15 cellular contexts compared by ENCODE assay signal in the genomic region with DNA sequence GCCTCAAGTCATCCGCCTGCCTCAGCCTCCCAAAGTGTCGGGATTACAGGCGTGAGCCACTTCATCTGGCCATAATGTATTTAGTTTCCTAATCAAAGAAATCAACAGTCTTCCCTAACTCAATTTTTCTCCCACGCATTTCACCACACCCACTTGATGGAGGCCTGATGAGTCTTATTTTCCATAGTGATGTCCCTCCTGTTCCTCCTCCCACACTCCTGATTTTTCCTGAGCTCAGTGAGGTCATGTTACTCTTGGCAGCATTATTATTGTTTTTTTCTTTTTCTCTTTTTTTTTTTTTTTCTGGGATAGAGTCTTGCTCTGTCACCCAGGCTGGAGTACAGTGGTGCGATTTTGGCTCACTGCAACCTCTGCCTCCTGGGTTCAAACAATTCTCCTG. TPM values are rescaled to one million over a fixed set of nuclear protein-coding genes. Genes with fewer than 3 reads are reported as not detected.
A peak's percentile ranks its signal among the peaks of the same experiment; 100 is the strongest.
DNase-seq lines count a peak whose midpoint lies in the region; ATAC-seq and TF ChIP-seq lines count a peak whose summit lies in the region.
"Had no signal": no experiment of that assay in that cellular context is flagged by ENCODE, and none has a peak within 500 bp of the region (broad histone marks: within the 10 kb centered on the region; RNA-seq: fewer than 3 reads in every experiment).

No MANE protein-coding gene starts in this region.

- peaks cover 20 to 91% (median 48%) of the 10 kb centered on the region in 3 donors for H3K36me3 Mint-ChIP-seq in naive thymus-derived CD8-positive, alpha-beta T cell

- H3K4me3 Mint-ChIP-seq in naive thymus-derived CD8-positive, alpha-beta T cell = no peak overlapping the region
- H3K4me3 Mint-ChIP-seq: activated naive CD8-positive, alpha-beta T cell treated with anti-CD3 and anti-CD28 coated beads, Interleukin-2, amount 10 ng/mL, durations not matched to agents 7 days and 5 days; CD8-positive, alpha-beta memory T cell had no signal

- no peaks in the 10 kb centered on the region for H3K9me3 Mint-ChIP-seq in naive thymus-derived CD8-positive, alpha-beta T cell
- H3K9me3 Mint-ChIP-seq: activated naive CD8-positive, alpha-beta T cell treated with anti-CD3 and anti-CD28 coated beads, Interleukin-2, amount 10 ng/mL, durations not matched to agents 7 days and 5 days; CD8-positive, alpha-beta memory T cell had no signal

- POLR2A ChIA-PET in HEK293 (lab: Yijun Ruan, JAX) = interaction anchor here (1.2 kb wide), 1 partner anchor 10 kb away, joined by 3 read pairs; no protein-coding TSS in a partner anchor
- POLR2A ChIA-PET in naive thymus-derived CD8-positive, alpha-beta T cell (lab: Charles Lee) = interaction anchor here (0.6 kb wide), 2 partner anchors 28 to 86 kb away, joined by 3 to 4 read pairs; no protein-coding TSS in a partner anchor

- peaks cover 10 to 60% of the 10 kb centered on the region in 2 experiments; a peak in 2 of 3 replicates for H3K36me3 ChIP-seq in HEK293 (ENCODE audit: control insufficient read depth in 2 of 2, insufficient read depth in 1 of 2, low read length in 2 of 2)
- H3K36me3 ChIP-seq: gastrocnemius medialis had no signal

- no peak for ATAC-seq in naive thymus-derived CD8-positive, alpha-beta T cell
- ATAC-seq in HG02571 (IDR thresholded peaks at IDR 0.05; ENCODE audit: unreplicated experiment) = no peak
- ATAC-seq: gastrocnemius medialis, HCT116 had no signal

- no peaks in the 10 kb centered on the region for H3K4me1 ChIP-seq in HEK293 (ENCODE audit: control insufficient read depth, insufficient read depth, low read length)
- H3K4me1 ChIP-seq: gastrocnemius medialis had no signal

- no peak overlapping the region for H3K4me3 ChIP-seq in HEK293 (ENCODE audit: low read depth, low read length)
- no peak overlapping the region for H3K4me3 ChIP-seq in cardiac fibroblast (replicated peaks in 1 of 2; ENCODE audit: low read depth in 2 of 2, low read length in 2 of 2)
- H3K4me3 ChIP-seq: dorsolateral prefrontal cortex, gastrocnemius medialis had no signal

- no peaks in the 10 kb centered on the region for H3K9me3 ChIP-seq in HEK293 (ENCODE audit: control insufficient read depth, insufficient read depth, low read depth, low read length)
- H3K9me3 ChIP-seq: gastrocnemius medialis had no signal

- no peaks in the 10 kb centered on the region for H3K27me3 Mint-ChIP-seq in naive thymus-derived CD8-positive, alpha-beta T cell
- H3K27me3 Mint-ChIP-seq: activated naive CD8-positive, alpha-beta T cell treated with anti-CD3 and anti-CD28 coated beads, Interleukin-2, amount 10 ng/mL, durations not matched to agents 7 days and 5 days; CD8-positive, alpha-beta memory T cell had no signal

- peaks cover 17 to 44% (median 22%) of the 10 kb centered on the region in 4 donors for H3K4me1 Mint-ChIP-seq in naive thymus-derived CD8-positive, alpha-beta T cell

- no peak for TF ChIP-seq CTCF in HEK293 (tag by site-specific recombination; IDR thresholded peaks at IDR 0.05)
- TF ChIP-seq CTCF in cardiac fibroblast (IDR thresholded peaks at IDR 0.05; ENCODE audit: low read depth, low read length) = no peak

- CTCF ChIA-PET in HEK293 (lab: Yijun Ruan, JAX) = interaction anchor here (0.9 to 1.6 kb wide), 3 partner anchors 14 to 221 kb away, joined by 3 read pairs; no protein-coding TSS in a partner anchor

- peak overlapping the region in 4 of 10 donors; percentile 7 to 50 (median 32) for H3K27ac Mint-ChIP-seq in naive thymus-derived CD8-positive, alpha-beta T cell
- H3K27ac Mint-ChIP-seq: activated naive CD8-positive, alpha-beta T cell treated with anti-CD3 and anti-CD28 coated beads, Interleukin-2, amount 10 ng/mL, durations not matched to agents 7 days and 5 days had no signal

- DNase-seq in AG20443 (ENCODE audit: low spot score) (peak; percentile 72), cardiac fibroblast (ENCODE audit: low read depth in 2 of 2) (peak; percentile 90), myocyte (ENCODE audit: low read depth) (peak; percentile 17), NCI-H2196 treated with DMSO at 0.1 percent for 48 hours (lab: John Stamatoyannopoulos, UW; ENCODE audit: unreplicated experiment) (no peak)
- no peak for DNase-seq in naive thymus-derived CD8-positive, alpha-beta T cell
- DNase-seq: activated naive CD8-positive, alpha-beta T cell treated with anti-CD3 and anti-CD28 coated beads, Interleukin-2, amount 10 ng/mL, durations not matched to agents 7 days and 5 days; CD8-positive, alpha-beta memory T cell; dorsolateral prefrontal cortex; gastrocnemius medialis; kidney; NCI-H2107; stimulated activated naive CD4-positive, alpha-beta T cell treated with Interleukin-2 at 50 U/mL for 16 hours had no signal

- H3K27ac ChIP-seq in HEK293 (ENCODE audit: extremely low read depth, low read depth, low read length) = no peak overlapping the region
- H3K27ac ChIP-seq: dorsolateral prefrontal cortex, gastrocnemius medialis had no signal

TF ChIP-seq in HEK293, 187 proteins besides CTCF, POLR2A, EP300 and RAD21 (continues in another document):
- TF ChIP-seq, protein P1, sequence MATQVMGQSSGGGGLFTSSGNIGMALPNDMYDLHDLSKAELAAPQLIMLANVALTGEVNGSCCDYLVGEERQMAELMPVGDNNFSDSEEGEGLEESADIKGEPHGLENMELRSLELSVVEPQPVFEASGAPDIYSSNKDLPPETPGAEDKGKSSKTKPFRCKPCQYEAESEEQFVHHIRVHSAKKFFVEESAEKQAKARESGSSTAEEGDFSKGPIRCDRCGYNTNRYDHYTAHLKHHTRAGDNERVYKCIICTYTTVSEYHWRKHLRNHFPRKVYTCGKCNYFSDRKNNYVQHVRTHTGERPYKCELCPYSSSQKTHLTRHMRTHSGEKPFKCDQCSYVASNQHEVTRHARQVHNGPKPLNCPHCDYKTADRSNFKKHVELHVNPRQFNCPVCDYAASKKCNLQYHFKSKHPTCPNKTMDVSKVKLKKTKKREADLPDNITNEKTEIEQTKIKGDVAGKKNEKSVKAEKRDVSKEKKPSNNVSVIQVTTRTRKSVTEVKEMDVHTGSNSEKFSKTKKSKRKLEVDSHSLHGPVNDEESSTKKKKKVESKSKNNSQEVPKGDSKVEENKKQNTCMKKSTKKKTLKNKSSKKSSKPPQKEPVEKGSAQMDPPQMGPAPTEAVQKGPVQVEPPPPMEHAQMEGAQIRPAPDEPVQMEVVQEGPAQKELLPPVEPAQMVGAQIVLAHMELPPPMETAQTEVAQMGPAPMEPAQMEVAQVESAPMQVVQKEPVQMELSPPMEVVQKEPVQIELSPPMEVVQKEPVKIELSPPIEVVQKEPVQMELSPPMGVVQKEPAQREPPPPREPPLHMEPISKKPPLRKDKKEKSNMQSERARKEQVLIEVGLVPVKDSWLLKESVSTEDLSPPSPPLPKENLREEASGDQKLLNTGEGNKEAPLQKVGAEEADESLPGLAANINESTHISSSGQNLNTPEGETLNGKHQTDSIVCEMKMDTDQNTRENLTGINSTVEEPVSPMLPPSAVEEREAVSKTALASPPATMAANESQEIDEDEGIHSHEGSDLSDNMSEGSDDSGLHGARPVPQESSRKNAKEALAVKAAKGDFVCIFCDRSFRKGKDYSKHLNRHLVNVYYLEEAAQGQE (tag by site-specific recombination; IDR thresholded peaks at IDR 0.05) = no peak
- no peak for TF ChIP-seq ZNF19 (tag by site-specific recombination; IDR thresholded peaks at IDR 0.05; ENCODE audit: low read depth)
- TF ChIP-seq, protein P2, sequence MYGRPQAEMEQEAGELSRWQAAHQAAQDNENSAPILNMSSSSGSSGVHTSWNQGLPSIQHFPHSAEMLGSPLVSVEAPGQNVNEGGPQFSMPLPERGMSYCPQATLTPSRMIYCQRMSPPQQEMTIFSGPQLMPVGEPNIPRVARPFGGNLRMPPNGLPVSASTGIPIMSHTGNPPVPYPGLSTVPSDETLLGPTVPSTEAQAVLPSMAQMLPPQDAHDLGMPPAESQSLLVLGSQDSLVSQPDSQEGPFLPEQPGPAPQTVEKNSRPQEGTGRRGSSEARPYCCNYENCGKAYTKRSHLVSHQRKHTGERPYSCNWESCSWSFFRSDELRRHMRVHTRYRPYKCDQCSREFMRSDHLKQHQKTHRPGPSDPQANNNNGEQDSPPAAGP (tag by site-specific recombination; IDR thresholded peaks at IDR 0.05) = peak; percentile 53; the same call in 1 of the 2 replicates
- peak; percentile 97 for TF ChIP-seq EGR2 (tag by site-specific recombination; IDR thresholded peaks at IDR 0.05; ENCODE audit: low read depth)
- no peak for TF ChIP-seq ZNF623 (tag by site-specific recombination; IDR thresholded peaks at IDR 0.05)
- peak; percentile 44 for TF ChIP-seq ZNF629 (tag by site-specific recombination; IDR thresholded peaks at IDR 0.05)
- no peak for TF ChIP-seq BCL11B (tag by site-specific recombination; IDR thresholded peaks at IDR 0.05; ENCODE audit: low read depth)
- TF ChIP-seq, protein P3, sequence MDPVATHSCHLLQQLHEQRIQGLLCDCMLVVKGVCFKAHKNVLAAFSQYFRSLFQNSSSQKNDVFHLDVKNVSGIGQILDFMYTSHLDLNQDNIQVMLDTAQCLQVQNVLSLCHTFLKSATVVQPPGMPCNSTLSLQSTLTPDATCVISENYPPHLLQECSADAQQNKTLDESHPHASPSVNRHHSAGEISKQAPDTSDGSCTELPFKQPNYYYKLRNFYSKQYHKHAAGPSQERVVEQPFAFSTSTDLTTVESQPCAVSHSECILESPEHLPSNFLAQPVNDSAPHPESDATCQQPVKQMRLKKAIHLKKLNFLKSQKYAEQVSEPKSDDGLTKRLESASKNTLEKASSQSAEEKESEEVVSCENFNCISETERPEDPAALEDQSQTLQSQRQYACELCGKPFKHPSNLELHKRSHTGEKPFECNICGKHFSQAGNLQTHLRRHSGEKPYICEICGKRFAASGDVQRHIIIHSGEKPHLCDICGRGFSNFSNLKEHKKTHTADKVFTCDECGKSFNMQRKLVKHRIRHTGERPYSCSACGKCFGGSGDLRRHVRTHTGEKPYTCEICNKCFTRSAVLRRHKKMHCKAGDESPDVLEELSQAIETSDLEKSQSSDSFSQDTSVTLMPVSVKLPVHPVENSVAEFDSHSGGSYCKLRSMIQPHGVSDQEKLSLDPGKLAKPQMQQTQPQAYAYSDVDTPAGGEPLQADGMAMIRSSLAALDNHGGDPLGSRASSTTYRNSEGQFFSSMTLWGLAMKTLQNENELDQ (tag by site-specific recombination; IDR thresholded peaks at IDR 0.05; ENCODE audit: low read depth) = no peak

RNA-seq across cellular contexts. Expression of gene ABRACL, which starts 8.9 kb away (rescaled TPM):
- total RNA-seq in myocyte = 12.1 and 16.2 TPM in 2 replicates
- polyA plus RNA-seq in myocyte (2012) = 20.8 TPM
- 100 to 1,000 TPM; 105 to 112 TPM for total RNA-seq in naive thymus-derived CD8-positive, alpha-beta T cell
- polyA plus RNA-seq in naive thymus-derived CD8-positive, alpha-beta T cell = 100 to 1,000 TPM; 210 to 228 (median 217) TPM

RNA-seq across cellular contexts. Expression of gene REPS1, which starts 49.4 kb away (rescaled TPM):
- total RNA-seq in myocyte = 26.1 and 30.9 TPM in 2 replicates
- polyA plus RNA-seq in myocyte (2012) = 18.0 TPM
- total RNA-seq in naive thymus-derived CD8-positive, alpha-beta T cell = 10 to 100 TPM; 69.9 to 70.0 TPM
- 10 to 100 TPM; 19.4 to 45.3 (median 28.4) TPM for polyA plus RNA-seq in naive thymus-derived CD8-positive, alpha-beta T cell

Comparison
In these comparisons a context has a peak if more than half of its experiments do, and no peak if none do; other contexts are left out.
1. DNase-seq: peak in AG20443 (single experiment), cardiac fibroblast (2 of 2) and myocyte (single experiment); none in naive thymus-derived CD8-positive, alpha-beta T cell (0 of 10) and NCI-H2196 treated with DMSO at 0.1 percent for 48 hours (single experiment).